In the genomic region with DNA sequence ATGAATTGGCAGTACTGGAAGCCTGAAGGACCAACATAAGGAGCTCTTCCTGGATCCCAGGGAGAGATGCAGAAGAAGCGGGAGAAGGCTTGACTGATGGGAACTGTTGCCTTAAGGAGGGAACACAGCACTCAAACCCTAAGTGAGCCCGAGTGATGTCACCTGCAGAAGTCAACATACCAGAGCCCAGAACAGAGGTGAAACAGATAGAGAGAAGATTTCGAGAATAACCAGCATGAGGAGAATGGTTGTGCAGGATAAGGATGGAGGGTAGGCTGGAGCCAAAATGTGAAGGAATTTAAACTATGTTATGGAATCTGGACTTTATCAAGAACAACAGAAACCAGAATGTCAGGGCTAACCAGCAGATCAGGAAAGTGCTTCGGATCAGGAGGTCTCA, we compare ENCODE assay signal across 8 cellular contexts.
"Had no signal": no experiment of that assay in that cellular context is flagged by ENCODE, and none has a peak within 500 bp of the region (broad histone marks: within the 10 kb centered on the region; RNA-seq: fewer than 3 reads in every experiment).

No MANE protein-coding gene starts in this region.

- H3K4me2 ChIP-seq: GM23338 had no signal

- H2AFZ ChIP-seq: GM23338 had no signal

- DNase-seq: H9, HCEC 1CT, IMR-90 had no signal

- ATAC-seq: GM23338, K562 had no signal

- H3K4me3 ChIP-seq: GM23338, K562 had no signal

- FAIRE-seq: H1, H54, HTR-8/SVneo, K562 had no signal
